ENCODE assay signal across 15 cellular contexts in the genomic region with DNA sequence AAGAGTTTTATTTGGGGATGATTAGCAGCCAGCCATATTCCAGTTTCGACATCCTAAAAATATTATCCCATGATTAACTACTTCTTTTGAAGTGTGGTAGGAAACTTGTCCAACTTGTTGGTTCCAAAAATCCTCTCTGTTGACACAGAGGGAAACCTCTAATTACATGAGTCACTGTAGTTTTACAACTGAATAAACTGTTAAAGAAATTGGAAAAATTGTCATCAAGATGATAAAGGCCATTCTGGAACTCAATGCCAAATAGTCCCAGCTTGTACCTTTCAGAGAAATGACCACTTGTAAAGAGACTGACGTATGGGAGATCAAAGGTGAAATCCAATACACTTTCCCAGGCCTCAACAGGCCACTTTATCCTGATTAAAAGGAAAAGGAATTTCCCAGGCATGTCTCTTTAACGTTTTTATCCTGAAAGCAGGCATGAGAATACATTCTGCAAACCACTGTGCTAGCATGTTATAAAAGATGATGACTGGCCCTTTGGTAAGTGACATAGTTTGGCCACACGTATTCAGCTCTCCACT.
DNase-seq lines count a peak whose midpoint lies in the region; ATAC-seq and TF ChIP-seq lines count a peak whose summit lies in the region.
"Had no signal": no experiment of that assay in that cellular context is flagged by ENCODE, and none has a peak within 500 bp of the region (broad histone marks: within the 10 kb centered on the region; RNA-seq: fewer than 3 reads in every experiment).

No MANE protein-coding gene starts in this region.

- no peaks in the 10 kb centered on the region for H3K9me3 ChIP-seq in mesenchymal stem cell (ENCODE audit: control insufficient read depth, low read length)
- H3K9me3 ChIP-seq in sigmoid colon, result no peaks in the 10 kb centered on the region

- 47% methylated on average over 3 of the region's 4 CpGs for WGBS in mesenchymal stem cell
- WGBS in sigmoid colon, 2 donors, result 13 to 55% methylated on average over 4 of the region's 4 CpGs

- H2AFZ ChIP-seq in mesenchymal stem cell (ENCODE audit: low read depth, low read length), result no peak overlapping the region

- H4K91ac ChIP-seq in mesenchymal stem cell (ENCODE audit: low read length), result no peak overlapping the region

- intact Hi-C loops in sigmoid colon (cut with DNase I), result no loop called here

- no peak for TF ChIP-seq POLR2A in sigmoid colon (IDR thresholded peaks at IDR 0.05)

- no peak overlapping the region for H3K18ac ChIP-seq in mesenchymal stem cell (ENCODE audit: low read depth in 1 of 2, low read length in 2 of 2)

- H2AK5ac ChIP-seq in mesenchymal stem cell (ENCODE audit: low read length, severe bottlenecking), result no peak overlapping the region

- H4K8ac ChIP-seq in mesenchymal stem cell (ENCODE audit: low read length), result no peak overlapping the region

- peak overlapping the region; percentile 20 for H3K9ac ChIP-seq in mesenchymal stem cell (ENCODE audit: low read length)

- peaks cover 0 to 5% of the 10 kb centered on the region in 2 experiments for H3K36me3 ChIP-seq in mesenchymal stem cell (ENCODE audit: control insufficient read depth in 1 of 2, insufficient read depth in 2 of 2, low read depth in 1 of 2, low read length in 2 of 2)
- no peaks in the 10 kb centered on the region for H3K36me3 ChIP-seq in sigmoid colon

- H3K27ac ChIP-seq in mesenchymal stem cell (ENCODE audit: low read length, poor library complexity, severe bottlenecking) (no peak overlapping the region), sigmoid colon (peak overlapping the region in 1 of 4 donors; percentile 12)

- H2BK5ac ChIP-seq in mesenchymal stem cell (ENCODE audit: low read depth, low read length, poor library complexity, severe bottlenecking), result no peak overlapping the region

- no peak for TF ChIP-seq EP300 in sigmoid colon (IDR thresholded peaks at IDR 0.05)

- no peak overlapping the region for H2BK15ac ChIP-seq in mesenchymal stem cell (ENCODE audit: low read depth, poor library complexity, severe bottlenecking)

- peaks cover 45% of the 10 kb centered on the region for H3K79me1 ChIP-seq in mesenchymal stem cell (replicated peaks; ENCODE audit: low read length, poor library complexity, severe bottlenecking)

- H2BK12ac ChIP-seq in mesenchymal stem cell (ENCODE audit: low read length in 2 of 2), result no peak overlapping the region

- peaks cover 4% of the 10 kb centered on the region for H3K4me1 ChIP-seq in mesenchymal stem cell (ENCODE audit: control insufficient read depth, insufficient read depth, low read depth, low read length)
- peaks cover 0 to 16% (median 0%) of the 10 kb centered on the region in 4 donors for H3K4me1 ChIP-seq in sigmoid colon

- H3K27me3 ChIP-seq in mesenchymal stem cell (ENCODE audit: control insufficient read depth in 1 of 2, insufficient read depth in 1 of 2, low read length in 2 of 2) (no peaks in the 10 kb centered on the region), sigmoid colon (no peaks in the 10 kb centered on the region)

- TF ChIP-seq CTCF in AG10803 (conservative IDR thresholded peaks at IDR 0.05; ENCODE audit: low read length) (no peak), cardiac fibroblast (IDR thresholded peaks at IDR 0.05; ENCODE audit: low read depth, low read length) (no peak), sigmoid colon (IDR thresholded peaks at IDR 0.05) (no peak)

- H2BK120ac ChIP-seq in mesenchymal stem cell (ENCODE audit: low read depth, low read length), result no peak overlapping the region

- no peak overlapping the region for H3K4me2 ChIP-seq in mesenchymal stem cell (ENCODE audit: low read length, poor library complexity, severe bottlenecking)

- no peak overlapping the region for H3K14ac ChIP-seq in mesenchymal stem cell (ENCODE audit: low read length in 2 of 2)

- no peak overlapping the region for H3K4ac ChIP-seq in mesenchymal stem cell (ENCODE audit: low read depth in 1 of 2, low read length in 2 of 2)

- no peak overlapping the region for H3K4me3 ChIP-seq in AG10803 (ENCODE audit: low read length)
- H3K4me3 ChIP-seq in cardiac fibroblast (replicated peaks in 1 of 2; ENCODE audit: low read depth in 2 of 2, low read length in 2 of 2), result no peak overlapping the region
- no peak overlapping the region for H3K4me3 ChIP-seq in mesenchymal stem cell (ENCODE audit: insufficient read depth in 1 of 2, low read depth in 1 of 2, low read length in 2 of 2)
- no peak overlapping the region for H3K4me3 ChIP-seq in sigmoid colon

- DNase-seq in AG10803 (ENCODE audit: low read depth) (peak; percentile 39), HPDE6-E6E7 (ENCODE audit: extremely low spot score) (peak; percentile 12), cardiac fibroblast (ENCODE audit: low read depth in 2 of 2) (peak; percentile 19 to 70), mesenchymal stem cell (peak; percentile 59), sigmoid colon (no peak), SHP77 (lab: John Stamatoyannopoulos, UW) (no peak)
- DNase-seq: activated CD4-positive, alpha-beta T cell treated with anti-CD3 and anti-CD28 coated beads for 36 hours; activated T-cell treated with anti-CD3 and anti-CD28 coated beads, Interleukin-2, amount 50 U/mL, for 24 hours; Karpas-422; NCI-H1930; retina; stimulated activated naive CD8-positive, alpha-beta T cell treated with anti-CD3 and anti-CD28 coated beads, Interleukin-15, amount 100 ng/mL, for 72 hours; T-cell had no signal

- H3K23ac ChIP-seq in mesenchymal stem cell (ENCODE audit: low read length in 2 of 2), result no peak overlapping the region

- no peak for ATAC-seq in HG03175 (IDR thresholded peaks at IDR 0.05; ENCODE audit: unreplicated experiment)
- ATAC-seq in HG02884 (IDR thresholded peaks at IDR 0.05; ENCODE audit: unreplicated experiment), result no peak
- ATAC-seq: activated CD4-positive, alpha-beta T cell treated with anti-CD3 and anti-CD28 coated beads for 36 hours; stimulated activated naive CD8-positive, alpha-beta T cell treated with anti-CD3 and anti-CD28 coated beads, Interleukin-15, amount 100 ng/mL, for 72 hours; T-cell had no signal

Comparison
In these comparisons a context has a peak if more than half of its experiments do, and no peak if none do; other contexts are left out.
1. DNase-seq: peak in AG10803 (single experiment), HPDE6-E6E7 (single experiment), cardiac fibroblast (2 of 2) and mesenchymal stem cell (single experiment); none in sigmoid colon (single experiment) and SHP77 (0 of 2).